17 cellular contexts compared by ENCODE assay signal in the genomic region with DNA sequence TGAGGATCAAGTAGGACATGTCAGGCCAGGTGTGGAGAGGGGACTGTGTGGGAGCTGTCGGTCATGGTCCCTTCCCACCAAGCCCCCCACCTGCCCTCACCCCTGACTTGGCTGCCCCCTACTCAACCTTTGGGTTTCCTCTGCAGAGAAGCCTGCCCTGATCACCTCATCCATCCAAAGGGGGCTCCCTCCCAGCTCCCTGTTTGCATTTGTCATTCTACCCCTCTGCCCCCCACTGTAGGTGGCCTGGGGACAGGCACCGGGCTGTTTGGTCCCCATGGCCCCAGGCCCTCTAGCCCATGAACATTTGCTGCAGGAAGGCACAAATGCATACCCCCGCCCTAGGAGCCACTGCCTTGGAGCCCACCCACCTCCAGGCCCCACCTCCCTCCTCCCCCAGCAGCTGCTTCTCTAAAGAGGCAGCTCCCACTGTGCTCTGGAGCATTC.
DNase-seq lines count a peak whose midpoint lies in the region; ATAC-seq and TF ChIP-seq lines count a peak whose summit lies in the region.
"Had no signal": no experiment of that assay in that cellular context is flagged by ENCODE, and none has a peak within 500 bp of the region (broad histone marks: within the 10 kb centered on the region; RNA-seq: fewer than 3 reads in every experiment).

No MANE protein-coding gene starts in this region.

- H4K20me1 ChIP-seq in smooth muscle cell (ENCODE audit: low read depth), result no peaks in the 10 kb centered on the region

- no peaks in the 10 kb centered on the region for H3K27me3 Mint-ChIP-seq in effector memory CD8-positive, alpha-beta T cell
- peaks cover 7% of the 10 kb centered on the region for H3K27me3 Mint-ChIP-seq in nephron progenitor cell (ENCODE audit: low read depth, poor library complexity)
- H3K27me3 Mint-ChIP-seq: brain had no signal

- peaks cover 46% of the 10 kb centered on the region for H3F3A ChIP-seq in smooth muscle cell (ENCODE audit: low read depth)

- H3K79me2 ChIP-seq in smooth muscle cell (ENCODE audit: low read depth), result peaks cover 10% of the 10 kb centered on the region

- in situ Hi-C loops in Panc1 (cut with HindIII; ENCODE audit: low pct_unique_long_range_greater_than_20kb, low sequenced_read_pairs), result no loop called here

- no TSS peak for BruUV-seq in Panc1 (replicated peaks; lab: Mats Ljungman, UMichigan)

- POLR2A ChIA-PET in Panc1 (lab: Charles Lee), result no interaction called here

- CTCF ChIA-PET in Panc1 (lab: Charles Lee), result interaction anchor here (0.6 kb wide), 1 partner anchor 634 kb away, joined by 3 read pairs; no protein-coding TSS in a partner anchor

- ATAC-seq in Panc1 (no peak), GM19035 (IDR thresholded peaks at IDR 0.05; ENCODE audit: unreplicated experiment) (no peak)
- ATAC-seq in effector memory CD8-positive, alpha-beta T cell (replicated peaks), result no peak
- ATAC-seq: K562 had no signal

- no peak for TF ChIP-seq CTCF in Panc1 (IDR thresholded peaks at IDR 0.05)
- TF ChIP-seq CTCF in smooth muscle cell (IDR thresholded peaks at IDR 0.05; ENCODE audit: borderline replicate concordance, insufficient read depth, poor library complexity, severe bottlenecking), result no peak
- no peak for TF ChIP-seq CTCF in nephron progenitor cell (IDR thresholded peaks at IDR 0.05)

- DNase-seq in activated T-cell treated with anti-CD3 and anti-CD28 coated beads, Interleukin-2, amount 50 U/mL, for 1 hour, result peak; percentile 16
- DNase-seq in activated T-cell treated with anti-CD3 and anti-CD28 coated beads, Interleukin-2, amount 50 U/mL, for 48 hours, result no peak
- DNase-seq in Panc1 (ENCODE audit: low read depth, low spot score) (no peak), smooth muscle cell (lab: John Stamatoyannopoulos, UW; ENCODE audit: unreplicated experiment) (no peak), nephron progenitor cell (no peak), amniotic stem cell (lab: John Stamatoyannopoulos, UW) (no peak)
- DNase-seq in effector memory CD8-positive, alpha-beta T cell, result no peak
- DNase-seq: activated CD4-positive, alpha-beta T cell treated with anti-CD3 and anti-CD28 coated beads, Interleukin-2, amount 50 U/mL, for 4 hours; activated gamma-delta T cell treated with Interleukin-2 at 50 U/mL for 16 hours; MV-4-11; NCI-H2107; NCI-H748 treated with DMSO at 0.1 percent for 48 hours; stimulated activated naive CD4-positive, alpha-beta T cell had no signal

- H3K27ac Mint-ChIP-seq in effector memory CD8-positive, alpha-beta T cell, result peak overlapping the region; percentile 95 to 100
- H3K27ac Mint-ChIP-seq in nephron progenitor cell, result no peak overlapping the region

- H3K4me3 ChIP-seq in Panc1 (ENCODE audit: low read depth in 2 of 2, low read length in 2 of 2), result no peak overlapping the region
- H3K4me3 ChIP-seq in smooth muscle cell, result no peak overlapping the region
- H3K4me3 ChIP-seq: HAP-1, K562 had no signal

- H3K9me3 Mint-ChIP-seq in effector memory CD8-positive, alpha-beta T cell, result no peaks in the 10 kb centered on the region
- no peaks in the 10 kb centered on the region for H3K9me3 Mint-ChIP-seq in nephron progenitor cell
- H3K9me3 Mint-ChIP-seq: brain had no signal

- peaks cover 76% of the 10 kb centered on the region for H3K4me1 ChIP-seq in Panc1 (ENCODE audit: control insufficient read depth, insufficient read depth, low read length)
- H3K4me1 ChIP-seq in smooth muscle cell (ENCODE audit: low read depth), result peaks cover 45% of the 10 kb centered on the region
- H3K4me1 ChIP-seq: HAP-1 had no signal

- peaks cover 37% of the 10 kb centered on the region for H3K36me3 Mint-ChIP-seq in effector memory CD8-positive, alpha-beta T cell (ENCODE audit: insufficient read depth)
- H3K36me3 Mint-ChIP-seq in nephron progenitor cell (ENCODE audit: low read depth), result no peaks in the 10 kb centered on the region

- H3K36me3 ChIP-seq in Panc1 (ENCODE audit: control insufficient read depth, insufficient read depth, low read length) (no peaks in the 10 kb centered on the region), smooth muscle cell (ENCODE audit: low read depth) (no peaks in the 10 kb centered on the region)
- H3K36me3 ChIP-seq: HAP-1 had no signal

- H3K9ac ChIP-seq in smooth muscle cell (ENCODE audit: low read depth), result no peak overlapping the region

- peak overlapping the region; percentile 88 to 95 for H3K4me3 Mint-ChIP-seq in effector memory CD8-positive, alpha-beta T cell
- no peak overlapping the region for H3K4me3 Mint-ChIP-seq in nephron progenitor cell
- H3K4me3 Mint-ChIP-seq: brain had no signal

- H3K4me2 ChIP-seq in smooth muscle cell, result no peak overlapping the region

- 87% methylated on average over 3 of the region's 3 CpGs for WGBS in smooth muscle cell (ENCODE audit: low lambda C conversion rate)

- H3K27ac ChIP-seq in Panc1 (ENCODE audit: low read length), result peak overlapping the region; percentile 94
- peak overlapping the region; percentile 92 for H3K27ac ChIP-seq in smooth muscle cell (ENCODE audit: low read depth)

- H3K9me3 ChIP-seq in Panc1 (ENCODE audit: control insufficient read depth, insufficient read depth, low read depth, low read length) (no peaks in the 10 kb centered on the region), smooth muscle cell (replicated peaks; ENCODE audit: low read depth) (no peaks in the 10 kb centered on the region)
- H3K9me3 ChIP-seq: HAP-1 had no signal

- intact Hi-C loops in Panc1 (cut with micrococcal nuclease; ENCODE audit: unreplicated experiment), result no loop called here

- H2AFZ ChIP-seq in smooth muscle cell (ENCODE audit: low read depth), result no peak overlapping the region

- H3K27me3 ChIP-seq in Panc1 (ENCODE audit: control insufficient read depth, insufficient read depth, low read length) (no peaks in the 10 kb centered on the region), smooth muscle cell (ENCODE audit: low read depth) (no peaks in the 10 kb centered on the region)

- H3K4me1 Mint-ChIP-seq in effector memory CD8-positive, alpha-beta T cell (ENCODE audit: low read depth in 2 of 2), result peaks cover 88 to 91% of the 10 kb centered on the region in 2 donors
- peaks cover 94% of the 10 kb centered on the region for H3K4me1 Mint-ChIP-seq in nephron progenitor cell
